In the genomic region with DNA sequence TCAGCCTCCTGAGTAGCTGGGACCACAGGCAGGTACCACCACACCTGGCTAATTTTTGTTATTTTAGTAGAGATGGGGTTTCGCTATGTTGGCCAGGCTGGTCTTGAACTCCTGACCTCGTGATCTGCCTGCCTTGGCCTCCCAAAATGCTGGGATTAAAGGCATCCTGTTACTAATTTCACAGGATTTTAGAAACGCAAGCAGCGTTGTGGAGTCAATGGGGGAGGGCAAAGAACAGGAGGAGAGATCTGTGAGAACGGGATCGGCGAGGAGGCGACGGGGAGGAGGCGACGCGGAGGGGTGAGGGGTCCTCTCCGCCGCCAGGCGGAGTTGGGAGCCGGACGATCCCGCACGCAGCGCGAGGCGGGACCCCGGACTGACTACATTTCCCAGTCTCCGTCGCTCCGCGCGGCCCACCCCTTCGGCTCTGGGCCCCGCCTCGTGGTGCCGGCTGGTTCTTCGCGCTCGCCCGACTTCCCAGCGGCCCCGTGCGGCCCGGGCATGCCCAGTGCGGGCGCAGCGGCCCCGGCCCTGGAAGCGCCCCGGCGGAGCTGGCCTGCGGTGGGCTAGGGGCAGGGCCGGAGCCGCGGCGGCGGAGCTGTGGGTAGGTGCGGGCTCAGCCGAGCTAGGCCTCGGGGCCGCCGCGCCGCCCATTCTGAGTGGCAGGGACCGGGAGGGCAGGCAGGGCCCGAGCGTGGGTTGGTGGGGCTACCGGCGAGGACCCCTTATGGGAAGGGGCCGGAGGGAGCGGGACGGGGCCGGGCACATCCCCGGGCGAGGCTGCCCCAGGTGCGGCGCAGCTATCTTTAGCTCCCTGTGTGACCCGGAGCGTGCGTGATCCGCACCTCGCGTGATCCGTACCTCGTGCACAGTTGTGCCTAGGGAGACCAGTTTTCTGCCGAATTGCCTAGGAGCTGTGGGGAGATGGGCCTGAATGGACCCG, we compare ENCODE assay signal across 8 cellular contexts. TPM values are rescaled to one million over a fixed set of nuclear protein-coding genes. Genes with fewer than 3 reads are reported as not detected.
DNase-seq lines count a peak whose midpoint lies in the region; ATAC-seq, FAIRE-seq and TF ChIP-seq lines count a peak whose summit lies in the region.

Gene EI24, plus strand, starts transcription at position 508 of the 943 bp plus-strand sequence. CDS start 3,051 bp downstream, outside the sequence.

- peak within 1 kb of the TSS; percentile 96 for H3K4me3 Mint-ChIP-seq in activated CD4-positive, alpha-beta T cell treated with anti-CD3 and anti-CD28 coated beads, Interleukin-2, amount 10 ng/mL, durations not matched to agents 24 days and 14 days

- H3K36me3 ChIP-seq in BLaER1 treated with 17β-estradiol and CSF1 and Interleukin-3, amounts not matched to agents 10 nM and 100 nM, result peaks cover 23 to 32% (median 25%) of the 10 kb centered on the region in 11 experiments

- peak within 1 kb of the TSS; percentile 77 to 98 (median 91) for H3K4me3 ChIP-seq in BLaER1 treated with 17β-estradiol and CSF1 and Interleukin-3, amounts not matched to agents 10 nM and 100 nM
- H3K4me3 ChIP-seq in coronary artery, result peak within 1 kb of the TSS; percentile 99

- intact Hi-C loops in activated CD4-positive, alpha-beta T cell treated with anti-CD3 and anti-CD28 coated beads, Interleukin-2, amount 10 ng/mL, durations not matched to agents 24 days and 14 days (cut with micrococcal nuclease), result loop anchor here (1.0 kb wide), 4 partner anchors 23 to 700 kb away; partner anchors contain the start of genes CHEK1, FOXRED1, HYLS1 and STT3A

- no peaks in the 10 kb centered on the region for H3K9me3 Mint-ChIP-seq in activated CD4-positive, alpha-beta T cell treated with anti-CD3 and anti-CD28 coated beads, Interleukin-2, amount 10 ng/mL, durations not matched to agents 24 days and 14 days

- H3K4me2 ChIP-seq in BLaER1 treated with 17β-estradiol and CSF1 and Interleukin-3, amounts not matched to agents 10 nM and 100 nM, result peak within 1 kb of the TSS; percentile 79 to 98 (median 91)

- H3K36me3 Mint-ChIP-seq in activated CD4-positive, alpha-beta T cell treated with anti-CD3 and anti-CD28 coated beads, Interleukin-2, amount 10 ng/mL, durations not matched to agents 24 days and 14 days (ENCODE audit: low read depth), result peaks cover 19% of the 10 kb centered on the region

- peak; percentile 44 for TF ChIP-seq CTCF in coronary artery (IDR thresholded peaks at IDR 0.05)

- H3K27ac Mint-ChIP-seq in activated CD4-positive, alpha-beta T cell treated with anti-CD3 and anti-CD28 coated beads, Interleukin-2, amount 10 ng/mL, durations not matched to agents 24 days and 14 days, result peak within 1 kb of the TSS; percentile 94

- peak; percentile 93 for ATAC-seq in HG03457 (IDR thresholded peaks at IDR 0.05; ENCODE audit: unreplicated experiment)

- peak within 1 kb of the TSS; percentile 96 to 99 (median 98) for H3K9ac ChIP-seq in BLaER1 treated with 17β-estradiol and CSF1 and Interleukin-3, amounts not matched to agents 10 nM and 100 nM

- peak within 1 kb of the TSS; percentile 94 to 99 (median 98) for H3K27ac ChIP-seq in BLaER1 treated with 17β-estradiol and CSF1 and Interleukin-3, amounts not matched to agents 10 nM and 100 nM
- H3K27ac ChIP-seq in coronary artery, result peak within 1 kb of the TSS; percentile 78 to 93

- peaks cover 0 to 16% (median 13%) of the 10 kb centered on the region in 11 experiments; a peak in 17 of 22 replicates for H3K9me3 ChIP-seq in BLaER1 treated with 17β-estradiol and CSF1 and Interleukin-3, amounts not matched to agents 10 nM and 100 nM (replicated peaks in 1 of 11)

- peaks cover 0 to 7% (median 0%) of the 10 kb centered on the region in 11 experiments; a peak in 2 of 22 replicates for H4K20me1 ChIP-seq in BLaER1 treated with 17β-estradiol and CSF1 and Interleukin-3, amounts not matched to agents 10 nM and 100 nM

- DNase-seq in GM19239 (ENCODE audit: insufficient read length, low spot score), result peak; percentile 84
- peak; percentile 94 to 100 for DNase-seq in NCI-H526 (lab: John Stamatoyannopoulos, UW)
- DNase-seq in activated CD4-positive, alpha-beta T cell treated with anti-CD3 and anti-CD28 coated beads, Interleukin-2, amount 10 ng/mL, durations not matched to agents 24 days and 14 days, result peak; percentile 97
- DNase-seq in coronary artery (ENCODE audit: low spot score), result peak; percentile 92
- DNase-seq in left kidney (ENCODE audit: low read depth, low spot score), result peak; percentile 97
- DNase-seq in stimulated activated CD4-positive, alpha-beta T cell treated with anti-CD3 and anti-CD28 coated beads, Interleukin-2, amount 100 ng/mL, for 24 hours, result peak; percentile 91 to 93

- H3K4me1 ChIP-seq in BLaER1 treated with 17β-estradiol and CSF1 and Interleukin-3, amounts not matched to agents 10 nM and 100 nM, result peaks cover 14 to 50% (median 17%) of the 10 kb centered on the region in 10 experiments

- H3K27me3 ChIP-seq in BLaER1 treated with 17β-estradiol and CSF1 and Interleukin-3, amounts not matched to agents 10 nM and 100 nM, result no peaks in the 10 kb centered on the region

- H3K27me3 Mint-ChIP-seq in activated CD4-positive, alpha-beta T cell treated with anti-CD3 and anti-CD28 coated beads, Interleukin-2, amount 10 ng/mL, durations not matched to agents 24 days and 14 days, result no peaks in the 10 kb centered on the region

- peak; percentile 84 for FAIRE-seq in GM19239 (lab: Jason Lieb, UNC)

- peaks cover 18% of the 10 kb centered on the region for H3K4me1 Mint-ChIP-seq in activated CD4-positive, alpha-beta T cell treated with anti-CD3 and anti-CD28 coated beads, Interleukin-2, amount 10 ng/mL, durations not matched to agents 24 days and 14 days

RNA-seq across cellular contexts. Expression of gene EI24, which starts in this region (rescaled TPM):
- 61.7 TPM in 2 replicates for total RNA-seq in activated CD4-positive, alpha-beta T cell treated with anti-CD3 and anti-CD28 coated beads, Interleukin-2, amount 10 ng/mL, durations not matched to agents 24 days and 14 days

Comparison
In these comparisons a context has a peak if more than half of its experiments do, and no peak if none do; other contexts are left out.
1. Peak in every context shown above with its lines: DNase-seq, ATAC-seq, H3K4me3 ChIP-seq and H3K27ac ChIP-seq.